ENCODE assay signal across 2 cellular contexts in genomic region chr19:2077398-2077797, GRCh38.
TF ChIP-seq lines count a peak whose summit lies in the region.

No MANE protein-coding gene starts in this region.

TF ChIP-seq in SK-N-SH, 30 proteins besides CTCF, POLR2A, EP300 and RAD21:
- no peak for TF ChIP-seq GABPA (IDR thresholded peaks at IDR 0.05; ENCODE audit: low read depth)
- no peak for TF ChIP-seq POLR2AphosphoS5 (IDR thresholded peaks at IDR 0.05; ENCODE audit: low read depth, low read length)
- no peak for TF ChIP-seq TAF1 (IDR thresholded peaks at IDR 0.05; ENCODE audit: borderline replicate concordance, low read depth, low read length)
- TF ChIP-seq NFIC (IDR thresholded peaks at IDR 0.05; ENCODE audit: borderline replicate concordance), result no peak
- TF ChIP-seq, protein P1, sequence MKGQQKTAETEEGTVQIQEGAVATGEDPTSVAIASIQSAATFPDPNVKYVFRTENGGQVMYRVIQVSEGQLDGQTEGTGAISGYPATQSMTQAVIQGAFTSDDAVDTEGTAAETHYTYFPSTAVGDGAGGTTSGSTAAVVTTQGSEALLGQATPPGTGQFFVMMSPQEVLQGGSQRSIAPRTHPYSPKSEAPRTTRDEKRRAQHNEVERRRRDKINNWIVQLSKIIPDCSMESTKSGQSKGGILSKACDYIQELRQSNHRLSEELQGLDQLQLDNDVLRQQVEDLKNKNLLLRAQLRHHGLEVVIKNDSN (IDR thresholded peaks at IDR 0.05; ENCODE audit: borderline replicate concordance, low read depth), result no peak
- TF ChIP-seq, protein P2, sequence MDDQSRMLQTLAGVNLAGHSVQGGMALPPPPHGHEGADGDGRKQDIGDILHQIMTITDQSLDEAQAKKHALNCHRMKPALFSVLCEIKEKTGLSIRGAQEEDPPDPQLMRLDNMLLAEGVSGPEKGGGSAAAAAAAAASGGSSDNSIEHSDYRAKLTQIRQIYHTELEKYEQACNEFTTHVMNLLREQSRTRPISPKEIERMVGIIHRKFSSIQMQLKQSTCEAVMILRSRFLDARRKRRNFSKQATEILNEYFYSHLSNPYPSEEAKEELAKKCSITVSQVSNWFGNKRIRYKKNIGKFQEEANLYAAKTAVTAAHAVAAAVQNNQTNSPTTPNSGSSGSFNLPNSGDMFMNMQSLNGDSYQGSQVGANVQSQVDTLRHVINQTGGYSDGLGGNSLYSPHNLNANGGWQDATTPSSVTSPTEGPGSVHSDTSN (IDR thresholded peaks at IDR 0.05), result no peak
- no peak for TF ChIP-seq FOXJ3 (CRISPR knock-in tag; IDR thresholded peaks at IDR 0.05)
- no peak for TF ChIP-seq RFX5 (IDR thresholded peaks at IDR 0.05; ENCODE audit: low read length)
- no peak for TF ChIP-seq TEAD4 (IDR thresholded peaks at IDR 0.05; ENCODE audit: borderline replicate concordance, insufficient read depth)
- TF ChIP-seq, protein P3, sequence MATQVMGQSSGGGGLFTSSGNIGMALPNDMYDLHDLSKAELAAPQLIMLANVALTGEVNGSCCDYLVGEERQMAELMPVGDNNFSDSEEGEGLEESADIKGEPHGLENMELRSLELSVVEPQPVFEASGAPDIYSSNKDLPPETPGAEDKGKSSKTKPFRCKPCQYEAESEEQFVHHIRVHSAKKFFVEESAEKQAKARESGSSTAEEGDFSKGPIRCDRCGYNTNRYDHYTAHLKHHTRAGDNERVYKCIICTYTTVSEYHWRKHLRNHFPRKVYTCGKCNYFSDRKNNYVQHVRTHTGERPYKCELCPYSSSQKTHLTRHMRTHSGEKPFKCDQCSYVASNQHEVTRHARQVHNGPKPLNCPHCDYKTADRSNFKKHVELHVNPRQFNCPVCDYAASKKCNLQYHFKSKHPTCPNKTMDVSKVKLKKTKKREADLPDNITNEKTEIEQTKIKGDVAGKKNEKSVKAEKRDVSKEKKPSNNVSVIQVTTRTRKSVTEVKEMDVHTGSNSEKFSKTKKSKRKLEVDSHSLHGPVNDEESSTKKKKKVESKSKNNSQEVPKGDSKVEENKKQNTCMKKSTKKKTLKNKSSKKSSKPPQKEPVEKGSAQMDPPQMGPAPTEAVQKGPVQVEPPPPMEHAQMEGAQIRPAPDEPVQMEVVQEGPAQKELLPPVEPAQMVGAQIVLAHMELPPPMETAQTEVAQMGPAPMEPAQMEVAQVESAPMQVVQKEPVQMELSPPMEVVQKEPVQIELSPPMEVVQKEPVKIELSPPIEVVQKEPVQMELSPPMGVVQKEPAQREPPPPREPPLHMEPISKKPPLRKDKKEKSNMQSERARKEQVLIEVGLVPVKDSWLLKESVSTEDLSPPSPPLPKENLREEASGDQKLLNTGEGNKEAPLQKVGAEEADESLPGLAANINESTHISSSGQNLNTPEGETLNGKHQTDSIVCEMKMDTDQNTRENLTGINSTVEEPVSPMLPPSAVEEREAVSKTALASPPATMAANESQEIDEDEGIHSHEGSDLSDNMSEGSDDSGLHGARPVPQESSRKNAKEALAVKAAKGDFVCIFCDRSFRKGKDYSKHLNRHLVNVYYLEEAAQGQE (IDR thresholded peaks at IDR 0.05; ENCODE audit: low read depth, low read length), result no peak
- TF ChIP-seq, protein P4, sequence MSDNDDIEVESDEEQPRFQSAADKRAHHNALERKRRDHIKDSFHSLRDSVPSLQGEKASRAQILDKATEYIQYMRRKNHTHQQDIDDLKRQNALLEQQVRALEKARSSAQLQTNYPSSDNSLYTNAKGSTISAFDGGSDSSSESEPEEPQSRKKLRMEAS (IDR thresholded peaks at IDR 0.05; ENCODE audit: low read depth), result no peak
- TF ChIP-seq ZBTB33 (IDR thresholded peaks at IDR 0.05; ENCODE audit: borderline replicate concordance, low read depth), result no peak

TF ChIP-seq in SK-N-SH treated with all-trans-retinoic acid at 6 μM for 48 hours, 23 proteins besides CTCF, POLR2A, EP300 and RAD21:
- TF ChIP-seq POU6F1 (CRISPR knock-in tag; IDR thresholded peaks at IDR 0.05; ENCODE audit: borderline replicate concordance, low read depth), result no peak
- no peak for TF ChIP-seq TCF4 (CRISPR knock-in tag; IDR thresholded peaks at IDR 0.05; ENCODE audit: borderline replicate concordance)
- TF ChIP-seq PPARA (CRISPR knock-in tag; IDR thresholded peaks at IDR 0.05; ENCODE audit: borderline replicate concordance), result no peak
- no peak for TF ChIP-seq OSR1 (CRISPR knock-in tag; IDR thresholded peaks at IDR 0.05)
TF ChIP-seq in SK-N-SH treated with all-trans-retinoic acid at 6 μM for 48 hours: peak in this region for 0.
